16 cellular contexts compared by ENCODE assay signal in the genomic region with DNA sequence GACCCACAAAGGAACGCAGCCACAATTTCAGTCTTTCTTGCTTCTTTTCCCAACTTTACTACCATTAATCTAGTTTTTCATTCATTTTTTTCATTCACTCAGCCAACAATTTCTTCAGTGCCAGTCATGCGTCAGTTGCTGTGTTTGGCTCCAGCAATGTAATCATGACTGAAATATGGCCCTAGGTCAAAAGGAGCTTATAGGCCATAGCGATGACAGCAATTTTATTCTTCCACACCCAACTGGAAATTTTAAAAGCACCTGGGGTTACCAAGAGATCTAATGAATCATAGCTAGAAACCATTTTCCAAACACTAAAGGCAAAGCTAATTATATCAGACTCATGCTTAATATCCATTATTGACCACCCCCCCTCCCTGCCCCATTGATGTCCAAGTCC. TPM values are rescaled to one million over a fixed set of nuclear protein-coding genes. Genes with fewer than 3 reads are reported as not detected.
DNase-seq lines count a peak whose midpoint lies in the region; ATAC-seq and TF ChIP-seq lines count a peak whose summit lies in the region.
"Had no signal": no experiment of that assay in that cellular context is flagged by ENCODE, and none has a peak within 500 bp of the region (broad histone marks: within the 10 kb centered on the region; RNA-seq: fewer than 3 reads in every experiment).

No MANE protein-coding gene starts in this region.

- intact Hi-C loops in stomach (cut with DNase I; ENCODE audit: low total_unique reads) = no loop called here

- in situ Hi-C loops in GM23248 (cut with MboI) = no loop called here

- H2AFZ ChIP-seq in GM23248 = no peak overlapping the region

- no peak overlapping the region for H3K4me2 ChIP-seq in GM23248 (ENCODE audit: unreplicated experiment)

- no peaks in the 10 kb centered on the region for H3K27me3 Mint-ChIP-seq in mesothelial cell of epicardium (ENCODE audit: low read depth)

- no peaks in the 10 kb centered on the region for H4K20me1 ChIP-seq in GM23248 (ENCODE audit: insufficient read depth)

- H3K27me3 ChIP-seq in GM23248 (replicated peaks; ENCODE audit: insufficient read depth) = no peaks in the 10 kb centered on the region; the same call in 1 of the 2 replicates
- no peaks in the 10 kb centered on the region for H3K27me3 ChIP-seq in RWPE2 (ENCODE audit: insufficient read depth, poor library complexity, severe bottlenecking)
- no peaks in the 10 kb centered on the region for H3K27me3 ChIP-seq in BE2C
- no peaks in the 10 kb centered on the region for H3K27me3 ChIP-seq in stomach
- H3K27me3 ChIP-seq: SJSA1 had no signal

- ATAC-seq in RWPE2 (ENCODE audit: low read depth) (peak; percentile 51), esophagus mucosa (peak; percentile 87)

- peaks cover 27% of the 10 kb centered on the region for H3F3A ChIP-seq in GM23248 (ENCODE audit: insufficient read depth)

- DNase-seq in GM23248 = peak; percentile 45
- DNase-seq in RWPE2 (ENCODE audit: low spot score) = no peak
- DNase-seq in stromal cell of bone marrow (ENCODE audit: low read depth) = peak; percentile 44
- DNase-seq in activated CD4-positive, alpha-beta T cell treated with anti-CD3 and anti-CD28 coated beads for 1 hour = no peak
- DNase-seq in mesothelial cell of epicardium (ENCODE audit: low spot score in 2 of 2, unreplicated experiment in 2 of 2) = no peak
- no peak for DNase-seq in BE2C
- DNase-seq in stomach = no peak
- DNase-seq: DMS 273 treated with DMSO at 0.1 percent for 48 hours, HFFc6, Karpas-422, NCI-H187, NCI-H526 treated with DMSO at 0.1 percent for 48 hours had no signal

- H3K4me1 ChIP-seq in GM23248 (ENCODE audit: insufficient read depth) (peaks cover 34% of the 10 kb centered on the region), RWPE2 (ENCODE audit: insufficient read depth, poor library complexity, severe bottlenecking) (peaks cover 46% of the 10 kb centered on the region), BE2C (no peaks in the 10 kb centered on the region), stomach (peaks cover 0 to 38% (median 20%) of the 10 kb centered on the region in 4 donors)

- no peak overlapping the region for H3K4me3 ChIP-seq in GM23248
- H3K4me3 ChIP-seq in RWPE2 (ENCODE audit: severe bottlenecking) = no peak overlapping the region
- H3K4me3 ChIP-seq in BE2C (ENCODE audit: low read depth, low read length) = no peak overlapping the region
- no peak overlapping the region for H3K4me3 ChIP-seq in stomach
- H3K4me3 ChIP-seq: SJSA1 had no signal

- H3K27ac Mint-ChIP-seq in mesothelial cell of epicardium = no peak overlapping the region
- H3K27ac Mint-ChIP-seq: HFFc6 had no signal

- H3K4me1 Mint-ChIP-seq in mesothelial cell of epicardium = peaks cover 45% of the 10 kb centered on the region

- TF ChIP-seq CTCF in RWPE2 (IDR thresholded peaks at IDR 0.05; ENCODE audit: poor library complexity, severe bottlenecking) = no peak
- TF ChIP-seq CTCF in mesothelial cell of epicardium (IDR thresholded peaks at IDR 0.05; ENCODE audit: unreplicated experiment) = no peak
- no peak for TF ChIP-seq CTCF in BE2C (IDR thresholded peaks at IDR 0.05; ENCODE audit: low read depth, low read length)
- no peak for TF ChIP-seq CTCF in stomach (IDR thresholded peaks at IDR 0.05)

- H3K9me2 ChIP-seq in GM23248 (ENCODE audit: insufficient read depth) = no peaks in the 10 kb centered on the region

- TF ChIP-seq POLR2A in stomach (IDR thresholded peaks at IDR 0.05) = no peak

- no peak overlapping the region for H3K9ac ChIP-seq in GM23248

- H3K27ac ChIP-seq in GM23248 (no peak overlapping the region), RWPE2 (ENCODE audit: poor library complexity, severe bottlenecking) (peak overlapping the region; percentile 74), stomach (no peak overlapping the region)
- H3K27ac ChIP-seq: SJSA1 had no signal

- no peaks in the 10 kb centered on the region for H3K79me2 ChIP-seq in GM23248 (ENCODE audit: insufficient read depth)

- H3K4me3 Mint-ChIP-seq in mesothelial cell of epicardium = no peak overlapping the region
- H3K4me3 Mint-ChIP-seq: CD14-positive monocyte, HFFc6 had no signal

- TF ChIP-seq EP300 in stomach (IDR thresholded peaks at IDR 0.05) = no peak

- H3K36me3 Mint-ChIP-seq in mesothelial cell of epicardium = no peaks in the 10 kb centered on the region

- WGBS in GM23248 (ENCODE audit: low coverage in 1 of 2, low lambda C conversion rate in 2 of 2, missing lambda C conversion rate in 2 of 2), 2 experiments = 59 to 66% methylated on average over 3 of the region's 3 CpGs
- 54 to 87% (median 72%) methylated on average over 3 of the region's 3 CpGs for WGBS in stomach, 5 donors

- H3K9me3 ChIP-seq in GM23248 (ENCODE audit: low read depth) (no peaks in the 10 kb centered on the region), RWPE2 (ENCODE audit: severe bottlenecking) (no peaks in the 10 kb centered on the region), BE2C (no peaks in the 10 kb centered on the region), stomach (no peaks in the 10 kb centered on the region)
- H3K9me3 ChIP-seq: SJSA1 had no signal

- peaks cover 4% of the 10 kb centered on the region for H3K9me3 Mint-ChIP-seq in mesothelial cell of epicardium
- H3K9me3 Mint-ChIP-seq: HFFc6 had no signal

- no peaks in the 10 kb centered on the region for H3K36me3 ChIP-seq in GM23248 (ENCODE audit: low read depth)
- H3K36me3 ChIP-seq in RWPE2 (ENCODE audit: low read depth) = no peaks in the 10 kb centered on the region
- no peaks in the 10 kb centered on the region for H3K36me3 ChIP-seq in BE2C
- no peaks in the 10 kb centered on the region for H3K36me3 ChIP-seq in stomach
- H3K36me3 ChIP-seq: SJSA1 had no signal

RNA-seq across cellular contexts. Expression of gene C1QTNF7, which starts 29.8 kb away (rescaled TPM):
- not detected in 2 replicates for total RNA-seq in GM23248 (2014; rRNA removed; shearing (Covaris generic))
- polyA plus RNA-seq in GM23248 (2016; fragmentation: Nextera tagmentation; extraction: Ambion mirVana) (not detected in 2 replicates), stomach (1 to 10 TPM in 2 of 3 donors, under 1 TPM in 1; 0.68 to 2.1 (median 1.4) TPM)
- total RNA-seq in esophagus mucosa (0.52 TPM), mesothelial cell of epicardium (3.9 to 4.4 TPM (median 4.1 TPM) in 3 replicates), stomach (10 to 100 TPM in 2 of 5 donors, 1 to 10 TPM in 2, under 1 TPM in 1; 0.87 to 73.2 (median 6.2) TPM)
- polyA plus RNA-seq in BE2C (2012; ENCODE audit: insufficient read depth, insufficient read length, low read depth) = not detected
- total RNA-seq: Daoy, SJSA1 had no signal
- polyA plus RNA-seq: CD14-positive monocyte had no signal

Comparison
In these comparisons a context has a peak if more than half of its experiments do, and no peak if none do; other contexts are left out.
1. DNase-seq: peak in GM23248 (single experiment) and stromal cell of bone marrow (single experiment); none in RWPE2 (single experiment), activated CD4-positive, alpha-beta T cell treated with anti-CD3 and anti-CD28 coated beads for 1 hour (single experiment), mesothelial cell of epicardium (0 of 2), BE2C (single experiment) and stomach (single experiment).